Comparison of ENCODE assay signal across 1 cellular context in the genomic region with DNA sequence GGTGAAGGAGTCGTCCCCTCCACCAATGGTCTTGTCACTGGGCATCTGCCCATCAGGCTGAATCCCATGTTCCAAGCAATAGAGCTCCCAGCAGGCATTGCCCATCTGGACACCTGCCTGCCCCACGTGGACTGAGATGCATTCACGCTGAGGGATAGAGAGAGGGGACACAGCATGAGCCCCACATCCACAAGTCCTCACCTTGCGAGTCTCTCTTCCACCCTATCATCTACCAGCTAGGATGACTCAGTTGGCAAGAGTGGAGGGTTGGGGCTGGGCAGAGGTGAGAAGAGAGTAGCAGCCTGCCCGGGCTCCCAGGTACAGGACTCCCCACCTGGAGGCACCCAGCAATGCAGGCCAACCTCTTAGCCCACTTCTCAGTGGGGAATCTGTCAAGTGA.
TF ChIP-seq lines count a peak whose summit lies in the region.

No MANE protein-coding gene starts in this region.

TF ChIP-seq in GM12878, 131 proteins besides CTCF, POLR2A, EP300 and RAD21:
- TF ChIP-seq STAT1 (conservative IDR thresholded peaks at IDR 0.05) (no peak), EZH2 (IDR thresholded peaks at IDR 0.05; ENCODE audit: borderline replicate concordance, control insufficient read depth, low read depth, low read length) (no peak), IKZF1 (conservative IDR thresholded peaks at IDR 0.05) (no peak), EED (IDR thresholded peaks at IDR 0.05; ENCODE audit: low read depth) (no peak), GABPA (IDR thresholded peaks at IDR 0.05; ENCODE audit: low read depth) (no peak), ZNF217 (IDR thresholded peaks at IDR 0.05) (no peak), FOXM1 (IDR thresholded peaks at IDR 0.05; ENCODE audit: low read depth, low read length) (no peak), FOXK2 (IDR thresholded peaks at IDR 0.05) (no peak), ZNF24 (IDR thresholded peaks at IDR 0.05) (no peak), CBX5 (IDR thresholded peaks at IDR 0.05; ENCODE audit: low read depth) (no peak), CBX3 (IDR thresholded peaks at IDR 0.05; ENCODE audit: borderline replicate concordance, low read depth) (no peak), FOS (IDR thresholded peaks at IDR 0.05; ENCODE audit: borderline replicate concordance, extremely low read depth, insufficient read length) (no peak), ETV6 (conservative IDR thresholded peaks at IDR 0.05 in 1 of 2, IDR thresholded peaks at IDR 0.05 in 1 of 2; ENCODE audit: borderline replicate concordance in 1 of 2, low read depth in 1 of 2) (no peak), ESRRA (IDR thresholded peaks at IDR 0.05; ENCODE audit: low read length) (no peak), KAT2A (conservative IDR thresholded peaks at IDR 0.05; ENCODE audit: control insufficient read depth, low read depth, low read length) (no peak), ZNF274 (IDR thresholded peaks at IDR 0.05; ENCODE audit: insufficient read depth, insufficient read length) (no peak), JUNB (IDR thresholded peaks at IDR 0.05) (no peak)
- TF ChIP-seq, protein P1, sequence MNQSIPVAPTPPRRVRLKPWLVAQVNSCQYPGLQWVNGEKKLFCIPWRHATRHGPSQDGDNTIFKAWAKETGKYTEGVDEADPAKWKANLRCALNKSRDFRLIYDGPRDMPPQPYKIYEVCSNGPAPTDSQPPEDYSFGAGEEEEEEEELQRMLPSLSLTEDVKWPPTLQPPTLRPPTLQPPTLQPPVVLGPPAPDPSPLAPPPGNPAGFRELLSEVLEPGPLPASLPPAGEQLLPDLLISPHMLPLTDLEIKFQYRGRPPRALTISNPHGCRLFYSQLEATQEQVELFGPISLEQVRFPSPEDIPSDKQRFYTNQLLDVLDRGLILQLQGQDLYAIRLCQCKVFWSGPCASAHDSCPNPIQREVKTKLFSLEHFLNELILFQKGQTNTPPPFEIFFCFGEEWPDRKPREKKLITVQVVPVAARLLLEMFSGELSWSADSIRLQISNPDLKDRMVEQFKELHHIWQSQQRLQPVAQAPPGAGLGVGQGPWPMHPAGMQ (IDR thresholded peaks at IDR 0.05; ENCODE audit: borderline replicate concordance) = no peak
- TF ChIP-seq, protein P2, sequence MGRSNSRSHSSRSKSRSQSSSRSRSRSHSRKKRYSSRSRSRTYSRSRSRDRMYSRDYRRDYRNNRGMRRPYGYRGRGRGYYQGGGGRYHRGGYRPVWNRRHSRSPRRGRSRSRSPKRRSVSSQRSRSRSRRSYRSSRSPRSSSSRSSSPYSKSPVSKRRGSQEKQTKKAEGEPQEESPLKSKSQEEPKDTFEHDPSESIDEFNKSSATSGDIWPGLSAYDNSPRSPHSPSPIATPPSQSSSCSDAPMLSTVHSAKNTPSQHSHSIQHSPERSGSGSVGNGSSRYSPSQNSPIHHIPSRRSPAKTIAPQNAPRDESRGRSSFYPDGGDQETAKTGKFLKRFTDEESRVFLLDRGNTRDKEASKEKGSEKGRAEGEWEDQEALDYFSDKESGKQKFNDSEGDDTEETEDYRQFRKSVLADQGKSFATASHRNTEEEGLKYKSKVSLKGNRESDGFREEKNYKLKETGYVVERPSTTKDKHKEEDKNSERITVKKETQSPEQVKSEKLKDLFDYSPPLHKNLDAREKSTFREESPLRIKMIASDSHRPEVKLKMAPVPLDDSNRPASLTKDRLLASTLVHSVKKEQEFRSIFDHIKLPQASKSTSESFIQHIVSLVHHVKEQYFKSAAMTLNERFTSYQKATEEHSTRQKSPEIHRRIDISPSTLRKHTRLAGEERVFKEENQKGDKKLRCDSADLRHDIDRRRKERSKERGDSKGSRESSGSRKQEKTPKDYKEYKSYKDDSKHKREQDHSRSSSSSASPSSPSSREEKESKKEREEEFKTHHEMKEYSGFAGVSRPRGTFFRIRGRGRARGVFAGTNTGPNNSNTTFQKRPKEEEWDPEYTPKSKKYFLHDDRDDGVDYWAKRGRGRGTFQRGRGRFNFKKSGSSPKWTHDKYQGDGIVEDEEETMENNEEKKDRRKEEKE (IDR thresholded peaks at IDR 0.05) = no peak
